Comparison of ENCODE assay signal across 13 cellular contexts in the genomic region with DNA sequence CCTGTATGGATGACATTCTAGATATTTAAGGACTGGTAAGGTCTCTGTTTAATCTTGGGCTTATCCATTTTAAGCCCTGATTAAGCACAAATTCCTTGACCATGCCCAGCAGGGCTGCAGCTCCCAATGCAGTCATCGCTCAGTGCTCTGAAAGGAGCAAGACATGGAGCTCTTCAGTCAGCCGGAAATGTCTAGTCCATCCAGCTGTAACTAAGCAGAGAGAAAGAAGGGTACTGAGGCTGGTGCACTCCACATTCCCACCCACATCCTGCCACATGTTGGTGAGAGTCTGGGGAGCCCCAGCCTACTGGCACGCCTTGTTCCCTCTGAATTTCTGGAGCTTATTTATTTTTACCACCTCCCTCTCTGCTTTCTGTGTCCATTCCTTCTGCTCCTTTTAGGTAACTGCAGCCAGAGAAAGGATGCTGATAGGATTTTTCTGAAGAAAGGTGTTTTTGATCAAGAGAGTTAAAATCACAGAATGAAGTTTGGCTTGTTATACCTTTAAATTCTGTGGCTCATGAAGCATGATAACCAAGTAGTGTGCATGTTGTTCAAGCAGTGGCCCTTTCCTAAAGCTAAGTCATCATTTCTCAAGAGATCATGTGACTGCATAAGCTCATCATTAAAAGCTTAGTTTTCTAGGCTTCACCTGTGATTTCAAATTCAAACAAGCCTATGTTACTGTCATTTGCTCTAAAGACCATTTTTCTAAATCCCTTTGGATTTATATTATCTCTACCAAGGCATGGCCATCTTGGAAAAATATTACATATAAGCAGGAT.
A peak's percentile ranks its signal among the peaks of the same experiment; 100 is the strongest.
DNase-seq lines count a peak whose midpoint lies in the region; ATAC-seq lines count a peak whose summit lies in the region.
"Had no signal": no experiment of that assay in that cellular context is flagged by ENCODE, and none has a peak within 500 bp of the region (broad histone marks: within the 10 kb centered on the region; RNA-seq: fewer than 3 reads in every experiment).

No MANE protein-coding gene starts in this region.

- no peak overlapping the region for H3K23ac ChIP-seq in mesenchymal stem cell (ENCODE audit: low read length in 2 of 2)

- peaks cover 6 to 92% (median 67%) of the 10 kb centered on the region in 11 experiments; a peak in 17 of 22 replicates for H4K20me1 ChIP-seq in BLaER1 treated with 17β-estradiol and CSF1 and Interleukin-3, amounts not matched to agents 10 nM and 100 nM
- no peaks in the 10 kb centered on the region for H4K20me1 ChIP-seq in Karpas-422 (ENCODE audit: insufficient read depth, low read depth, low read length)

- DNase-seq in Karpas-422, result no peak
- DNase-seq in amniotic epithelial cell (ENCODE audit: low read depth), result peak; percentile 12
- DNase-seq in mesenchymal stem cell, result no peak
- DNase-seq in Right ventricle myocardium superior, result no peak
- no peak for DNase-seq in NAMALWA (ENCODE audit: low spot score)
- no peak for DNase-seq in DMS153 treated with DMSO at 0.1 percent for 48 hours (lab: John Stamatoyannopoulos, UW; ENCODE audit: unreplicated experiment)
- DNase-seq in caudate nucleus (lab: John Stamatoyannopoulos, UW), result no peak
- DNase-seq: activated B cell treated with CpG ODN at 0.5 μM for 24 hours, activated T-cell treated with anti-CD3 and anti-CD28 coated beads for 4 hours, mucosa of descending colon, NCI-H187 treated with DMSO at 0.1 percent for 48 hours had no signal

- H4K91ac ChIP-seq in mesenchymal stem cell (ENCODE audit: low read length), result no peak overlapping the region

- no peak overlapping the region for H2BK120ac ChIP-seq in mesenchymal stem cell (ENCODE audit: low read depth, low read length)

- peak overlapping the region in 9 of 11 experiments; percentile 0 to 57 (median 44); a peak in 11 of 22 replicates for H3K4me2 ChIP-seq in BLaER1 treated with 17β-estradiol and CSF1 and Interleukin-3, amounts not matched to agents 10 nM and 100 nM
- H3K4me2 ChIP-seq in Karpas-422 (ENCODE audit: low read depth, low read length, poor library complexity, severe bottlenecking) (peak overlapping the region; percentile 87), mesenchymal stem cell (ENCODE audit: low read length, poor library complexity, severe bottlenecking) (no peak overlapping the region)

- no peak overlapping the region for H3K18ac ChIP-seq in mesenchymal stem cell (ENCODE audit: low read depth in 1 of 2, low read length in 2 of 2)

- no peak overlapping the region for H2BK15ac ChIP-seq in mesenchymal stem cell (ENCODE audit: low read depth, poor library complexity, severe bottlenecking)

- no peak overlapping the region for H4K8ac ChIP-seq in mesenchymal stem cell (ENCODE audit: low read length)

- H2AFZ ChIP-seq in Karpas-422 (ENCODE audit: low read length) (no peak overlapping the region), mesenchymal stem cell (ENCODE audit: low read depth, low read length) (no peak overlapping the region)

- no peaks in the 10 kb centered on the region for H3K27me3 ChIP-seq in BLaER1 treated with 17β-estradiol and CSF1 and Interleukin-3, amounts not matched to agents 10 nM and 100 nM
- no peaks in the 10 kb centered on the region for H3K27me3 ChIP-seq in Karpas-422 (ENCODE audit: low read length)
- no peaks in the 10 kb centered on the region for H3K27me3 ChIP-seq in mesenchymal stem cell (ENCODE audit: control insufficient read depth in 1 of 2, insufficient read depth in 1 of 2, low read length in 2 of 2)

- peaks cover 89% of the 10 kb centered on the region for H3K79me2 ChIP-seq in Karpas-422 (ENCODE audit: low read length)

- no peak overlapping the region; a peak in 2 of 22 replicates for H3K27ac ChIP-seq in BLaER1 treated with 17β-estradiol and CSF1 and Interleukin-3, amounts not matched to agents 10 nM and 100 nM
- H3K27ac ChIP-seq in Karpas-422 (ENCODE audit: low read length) (peak overlapping the region; percentile 99), mesenchymal stem cell (ENCODE audit: low read length, poor library complexity, severe bottlenecking) (peak overlapping the region; percentile 84), caudate nucleus (ENCODE audit: low read depth, low read length) (no peak overlapping the region)

- no peak overlapping the region for H3K14ac ChIP-seq in mesenchymal stem cell (ENCODE audit: low read length in 2 of 2)

- intact Hi-C loops in Right ventricle myocardium superior (cut with DNase I), result no loop called here

- ATAC-seq in Right ventricle myocardium superior (ENCODE audit: poor library complexity), result no peak
- ATAC-seq: GM12878 had no signal

- H2AK5ac ChIP-seq in mesenchymal stem cell (ENCODE audit: low read length, severe bottlenecking), result peak overlapping the region; percentile 88

- H3K4me3 ChIP-seq in BLaER1 treated with 17β-estradiol and CSF1 and Interleukin-3, amounts not matched to agents 10 nM and 100 nM, result no peak overlapping the region
- H3K4me3 ChIP-seq in Karpas-422 (ENCODE audit: low read length) (no peak overlapping the region), mesenchymal stem cell (ENCODE audit: insufficient read depth in 1 of 2, low read depth in 1 of 2, low read length in 2 of 2) (peak overlapping the region in 1 of 2 experiments; percentile 28)
- H3K4me3 ChIP-seq: GM12878, mucosa of descending colon had no signal

- H3K4ac ChIP-seq in mesenchymal stem cell (ENCODE audit: low read depth in 1 of 2, low read length in 2 of 2), result no peak overlapping the region

- H3K36me3 ChIP-seq in BLaER1 treated with 17β-estradiol and CSF1 and Interleukin-3, amounts not matched to agents 10 nM and 100 nM, result peaks cover 0 to 25% (median 10%) of the 10 kb centered on the region in 11 experiments; a peak in 15 of 22 replicates
- H3K36me3 ChIP-seq in Karpas-422 (ENCODE audit: insufficient read depth, low read length), result no peaks in the 10 kb centered on the region
- no peaks in the 10 kb centered on the region for H3K36me3 ChIP-seq in mesenchymal stem cell (ENCODE audit: control insufficient read depth in 1 of 2, insufficient read depth in 2 of 2, low read depth in 1 of 2, low read length in 2 of 2)

- H3K4me1 ChIP-seq in BLaER1 treated with 17β-estradiol and CSF1 and Interleukin-3, amounts not matched to agents 10 nM and 100 nM, result peaks cover 9 to 62% (median 51%) of the 10 kb centered on the region in 10 experiments
- H3K4me1 ChIP-seq in Karpas-422 (ENCODE audit: low read length), result peaks cover 95% of the 10 kb centered on the region
- peaks cover 5% of the 10 kb centered on the region for H3K4me1 ChIP-seq in mesenchymal stem cell (ENCODE audit: control insufficient read depth, insufficient read depth, low read depth, low read length)

- H3K9me3 ChIP-seq in BLaER1 treated with 17β-estradiol and CSF1 and Interleukin-3, amounts not matched to agents 10 nM and 100 nM (replicated peaks in 1 of 11), result peaks cover 0 to under 1% (median 0%) of the 10 kb centered on the region in 11 experiments; a peak in 1 of 22 replicates
- H3K9me3 ChIP-seq in Karpas-422 (ENCODE audit: low read length) (no peaks in the 10 kb centered on the region), mesenchymal stem cell (ENCODE audit: control insufficient read depth, low read length) (no peaks in the 10 kb centered on the region)
- H3K9me3 ChIP-seq: mucosa of descending colon had no signal

- no peak overlapping the region for H3K9ac ChIP-seq in BLaER1 treated with 17β-estradiol and CSF1 and Interleukin-3, amounts not matched to agents 10 nM and 100 nM
- no peak overlapping the region for H3K9ac ChIP-seq in Karpas-422 (ENCODE audit: low read length)
- H3K9ac ChIP-seq in mesenchymal stem cell (ENCODE audit: low read length), result peak overlapping the region; percentile 69

- peak overlapping the region; percentile 35 for H2BK5ac ChIP-seq in mesenchymal stem cell (ENCODE audit: low read depth, low read length, poor library complexity, severe bottlenecking)

- H3K79me1 ChIP-seq in mesenchymal stem cell (replicated peaks; ENCODE audit: low read length, poor library complexity, severe bottlenecking), result peaks cover 5% of the 10 kb centered on the region

- 86% methylated on average over 3 of the region's 3 CpGs for WGBS in mesenchymal stem cell

- H3K9me2 ChIP-seq in Karpas-422 (replicated peaks; ENCODE audit: insufficient read depth, low read length), result no peaks in the 10 kb centered on the region

- H2BK12ac ChIP-seq in mesenchymal stem cell (ENCODE audit: low read length in 2 of 2), result no peak overlapping the region

Comparison
In these comparisons a context has a peak if more than half of its experiments do, and no peak if none do; other contexts are left out.
1. H3K27ac ChIP-seq: peak in Karpas-422 (single experiment) and mesenchymal stem cell (single experiment); none in BLaER1 treated with 17β-estradiol and CSF1 and Interleukin-3, amounts not matched to agents 10 nM and 100 nM (0 of 11) and caudate nucleus (single experiment).